ENCODE assay signal across 19 cellular contexts in genomic region chr2:13581471-13581870, GRCh38.
DNase-seq lines count a peak whose midpoint lies in the region; ATAC-seq, FAIRE-seq and TF ChIP-seq lines count a peak whose summit lies in the region.
"Had no signal": no experiment of that assay in that cellular context is flagged by ENCODE, and none has a peak within 500 bp of the region (broad histone marks: within the 10 kb centered on the region; RNA-seq: fewer than 3 reads in every experiment).

No MANE protein-coding gene starts in this region.

- no peak overlapping the region for H4K5ac ChIP-seq in H1 (ENCODE audit: insufficient read length, low read depth, low read length)

- H3K4me1 ChIP-seq in H1 (replicated peaks in 1 of 4; ENCODE audit: control insufficient read depth in 3 of 4, insufficient read depth in 4 of 4, low read length in 3 of 4) = no peaks in the 10 kb centered on the region
- H3K4me1 ChIP-seq: upper lobe of right lung had no signal

- no peak overlapping the region for H3K27ac ChIP-seq in H1 (ENCODE audit: low read depth, low read length)
- H3K27ac ChIP-seq: upper lobe of right lung had no signal

- no peak for TF ChIP-seq EP300 in H1 (IDR thresholded peaks at IDR 0.05; ENCODE audit: borderline replicate concordance in 1 of 2, low read depth in 2 of 2, low read length in 2 of 2)

- H3K79me1 ChIP-seq in H1 (ENCODE audit: low read depth, low read length) = no peaks in the 10 kb centered on the region

- H3K14ac ChIP-seq in H1 (ENCODE audit: insufficient read length) = no peak overlapping the region

- no peak overlapping the region for H2BK12ac ChIP-seq in H1 (ENCODE audit: low read depth, low read length)

- H2AFZ ChIP-seq in H1 (ENCODE audit: low read length) = no peak overlapping the region

- 90% methylated on average over 10 of the region's 10 CpGs; no CpG with 5 or more reads in 1 of the 2 experiments for WGBS in H1 (ENCODE audit: extremely low coverage in 1 of 2, insufficient coverage in 1 of 2, insufficient read length in 1 of 2, insufficient replicate concordance in 2 of 2, low coverage in 1 of 2, low lambda C conversion rate in 2 of 2, missing lambda C conversion rate in 1 of 2), 2 experiments

- no peak overlapping the region for H4K91ac ChIP-seq in H1 (replicated peaks; ENCODE audit: insufficient read length, low read length)

- TF ChIP-seq CTCF in H1 (IDR thresholded peaks at IDR 0.05; ENCODE audit: control extremely low read depth in 1 of 3, insufficient read depth in 1 of 3, low read depth in 1 of 3, low read length in 3 of 3) (peak; percentile 36 to 73 (median 50)), neural crest cell (conservative IDR thresholded peaks at IDR 0.05) (peak; percentile 39)

- no peak overlapping the region for H2AK5ac ChIP-seq in H1 (ENCODE audit: low read depth, low read length)

- H4K8ac ChIP-seq in H1 (ENCODE audit: extremely low read depth, insufficient read depth, low read length) = no peak overlapping the region

- H3K23me2 ChIP-seq in H1 (ENCODE audit: low read depth, low read length) = no peaks in the 10 kb centered on the region

- FAIRE-seq in H1 (lab: Jason Lieb, UNC) = no peak
- FAIRE-seq: endometrium, frontal cortex had no signal

- H3K9me3 Mint-ChIP-seq in neural crest cell = no peaks in the 10 kb centered on the region
- H3K9me3 Mint-ChIP-seq in activated T-cell treated with anti-CD3 and anti-CD28 coated beads, Interleukin-2, amount 50 U/mL, for 24 hours = peaks cover 4% of the 10 kb centered on the region
- H3K9me3 Mint-ChIP-seq: nephron had no signal

- no peak overlapping the region for H3K4me2 ChIP-seq in H1 (ENCODE audit: insufficient read depth in 1 of 2, low read depth in 2 of 2, low read length in 2 of 2)

- no peak overlapping the region for H3K23ac ChIP-seq in H1 (ENCODE audit: insufficient read length)

- no peak overlapping the region for H2BK5ac ChIP-seq in H1 (ENCODE audit: low read depth, low read length)

- no peak overlapping the region for H2BK20ac ChIP-seq in H1 (ENCODE audit: low read length)

- DNase-seq in DMS 273 (lab: John Stamatoyannopoulos, UW; ENCODE audit: unreplicated experiment) (peak; percentile 44), DMS 273 treated with DMSO at 0.1 percent for 48 hours (lab: John Stamatoyannopoulos, UW) (no peak), NCI-H69 (lab: John Stamatoyannopoulos, UW) (peak; percentile 3), H1 (ENCODE audit: low read depth in 1 of 2, low spot score in 2 of 2) (peak in 1 of 2 experiments; percentile 70), neural crest cell (ENCODE audit: low read depth, low spot score) (peak; percentile 25), H7 (no peak)
- DNase-seq in activated T-cell treated with anti-CD3 and anti-CD28 coated beads, Interleukin-2, amount 50 U/mL, for 24 hours = no peak
- DNase-seq: 8988T; GOT3; NCI-H1436; NCI-H345; stimulated activated naive CD4-positive, alpha-beta T cell; upper lobe of right lung had no signal

- peak; percentile 54 to 69 for TF ChIP-seq RAD21 in H1 (IDR thresholded peaks at IDR 0.05 in 1 of 2, conservative IDR thresholded peaks at IDR 0.05 in 1 of 2; ENCODE audit: low read depth in 2 of 2, low read length in 2 of 2)

- H4K20me1 ChIP-seq in H1 (replicated peaks in 1 of 2; ENCODE audit: control insufficient read depth in 1 of 2, insufficient read depth in 2 of 2, low read length in 2 of 2) = no peaks in the 10 kb centered on the region

- H3K27me3 ChIP-seq in H1 (replicated peaks in 1 of 4; ENCODE audit: control insufficient read depth in 3 of 4, extremely low read depth in 1 of 4, insufficient read depth in 3 of 4, low read length in 3 of 4) (no peaks in the 10 kb centered on the region), H7 (ENCODE audit: control insufficient read depth, insufficient read depth, low read length) (no peaks in the 10 kb centered on the region)
- H3K27me3 ChIP-seq: upper lobe of right lung had no signal

- H3K79me2 ChIP-seq in H1 (ENCODE audit: control insufficient read depth in 1 of 2, insufficient read depth in 2 of 2, low read length in 2 of 2) = no peaks in the 10 kb centered on the region

- H2BK15ac ChIP-seq in H1 (ENCODE audit: low read length) = no peak overlapping the region

- ATAC-seq in GM21723 (IDR thresholded peaks at IDR 0.05; ENCODE audit: unreplicated experiment) = no peak
- ATAC-seq: upper lobe of right lung had no signal

- CTCF ChIA-PET in H1 (lab: Charles Lee; ENCODE audit: partially characterized antibody) = interaction anchor here (0.6 to 1.3 kb wide), 13 partner anchors 9 to 998 kb away, joined by 3 to 6 read pairs (median 3); no protein-coding TSS in a partner anchor

- no peak overlapping the region for H3K56ac ChIP-seq in H1 (replicated peaks; ENCODE audit: insufficient read length, low read depth, low read length)

- TF ChIP-seq POLR2A in H1 (IDR thresholded peaks at IDR 0.05; ENCODE audit: control extremely low read depth in 1 of 2, low read depth in 2 of 2, low read length in 2 of 2) = no peak

- H3K27ac Mint-ChIP-seq in neural crest cell (ENCODE audit: unreplicated experiment) = no peak overlapping the region
- H3K27ac Mint-ChIP-seq in activated T-cell treated with anti-CD3 and anti-CD28 coated beads, Interleukin-2, amount 50 U/mL, for 24 hours = no peak overlapping the region
- H3K27ac Mint-ChIP-seq: CD14-positive monocyte, nephron had no signal

- H3K9ac ChIP-seq in H1 (replicated peaks in 1 of 4; ENCODE audit: extremely low read depth in 1 of 4, low read depth in 3 of 4, low read length in 3 of 4) = no peak overlapping the region

- no peaks in the 10 kb centered on the region for H3K4me1 Mint-ChIP-seq in neural crest cell
- H3K4me1 Mint-ChIP-seq in activated T-cell treated with anti-CD3 and anti-CD28 coated beads, Interleukin-2, amount 50 U/mL, for 24 hours (ENCODE audit: low read depth) = no peaks in the 10 kb centered on the region
- H3K4me1 Mint-ChIP-seq: CD14-positive monocyte, nephron had no signal

- no peak overlapping the region for H3K4ac ChIP-seq in H1 (replicated peaks; ENCODE audit: insufficient read length, low read depth, low read length)

- no peak overlapping the region for H3K4me3 Mint-ChIP-seq in neural crest cell
- no peak overlapping the region for H3K4me3 Mint-ChIP-seq in activated T-cell treated with anti-CD3 and anti-CD28 coated beads, Interleukin-2, amount 50 U/mL, for 24 hours
- H3K4me3 Mint-ChIP-seq: CD14-positive monocyte, nephron had no signal

- no peak overlapping the region for H3K4me3 ChIP-seq in H1 (ENCODE audit: extremely low read depth in 1 of 4, insufficient read depth in 2 of 4, low read depth in 3 of 4, low read length in 4 of 4)
- no peak overlapping the region for H3K4me3 ChIP-seq in H7 (ENCODE audit: insufficient read depth, low read depth, low read length)
- H3K4me3 ChIP-seq: lung, upper lobe of right lung had no signal

- peaks cover 8% of the 10 kb centered on the region for H3K27me3 Mint-ChIP-seq in neural crest cell (ENCODE audit: low read depth)
- no peaks in the 10 kb centered on the region for H3K27me3 Mint-ChIP-seq in activated T-cell treated with anti-CD3 and anti-CD28 coated beads, Interleukin-2, amount 50 U/mL, for 24 hours

- no peaks in the 10 kb centered on the region for H3K36me3 ChIP-seq in H1 (ENCODE audit: control insufficient read depth in 2 of 4, insufficient read depth in 4 of 4, low read length in 3 of 4)
- no peaks in the 10 kb centered on the region for H3K36me3 ChIP-seq in H7 (replicated peaks; ENCODE audit: control insufficient read depth, insufficient read depth, low read length)
- H3K36me3 ChIP-seq: upper lobe of right lung had no signal

- no peaks in the 10 kb centered on the region for H3K9me3 ChIP-seq in H1 (ENCODE audit: insufficient read depth in 2 of 2, low read depth in 1 of 2, low read length in 1 of 2)
- H3K9me3 ChIP-seq: upper lobe of right lung had no signal

- POLR2A ChIA-PET in H1 (lab: Charles Lee; ENCODE audit: partially characterized antibody) = no interaction called here

- no peak overlapping the region for H2BK120ac ChIP-seq in H1 (replicated peaks; ENCODE audit: low read depth, low read length)

- no peak overlapping the region for H3K18ac ChIP-seq in H1 (ENCODE audit: extremely low read depth, low read length)

- H3K36me3 Mint-ChIP-seq in neural crest cell (ENCODE audit: low read depth) = no peaks in the 10 kb centered on the region
- no peaks in the 10 kb centered on the region for H3K36me3 Mint-ChIP-seq in activated T-cell treated with anti-CD3 and anti-CD28 coated beads, Interleukin-2, amount 50 U/mL, for 24 hours (ENCODE audit: low read depth)
- H3K36me3 Mint-ChIP-seq: CD14-positive monocyte had no signal

TF ChIP-seq in H1, 55 proteins besides CTCF, POLR2A, EP300 and RAD21:
- TF ChIP-seq KDM1A (IDR thresholded peaks at IDR 0.05; ENCODE audit: borderline replicate concordance, low read length) = no peak
- no peak for TF ChIP-seq SUZ12 (IDR thresholded peaks at IDR 0.05; ENCODE audit: low read length)
- no peak for TF ChIP-seq SIX5 (IDR thresholded peaks at IDR 0.05; ENCODE audit: low read depth, low read length)
- no peak for TF ChIP-seq SP4 (IDR thresholded peaks at IDR 0.05; ENCODE audit: low read length)
- no peak for TF ChIP-seq RNF2 (IDR thresholded peaks at IDR 0.05; ENCODE audit: borderline replicate concordance, low read depth, low read length, missing control alignments, poor library complexity, severe bottlenecking)
- TF ChIP-seq NANOG (IDR thresholded peaks at IDR 0.05; ENCODE audit: insufficient read depth, low read depth, low read length, poor library complexity, severe bottlenecking) = no peak
- no peak for TF ChIP-seq POLR2AphosphoS5 (IDR thresholded peaks at IDR 0.05; ENCODE audit: low read depth, low read length)
- no peak for TF ChIP-seq SRF (IDR thresholded peaks at IDR 0.05; ENCODE audit: low read depth, low read length)
- no peak for TF ChIP-seq GTF2F1 (IDR thresholded peaks at IDR 0.05; ENCODE audit: borderline replicate concordance, low read depth, low read length)
- TF ChIP-seq RFX5 (IDR thresholded peaks at IDR 0.05; ENCODE audit: borderline replicate concordance, low read depth, low read length) = no peak
- no peak for TF ChIP-seq RBBP5 (IDR thresholded peaks at IDR 0.05; ENCODE audit: borderline replicate concordance, low read depth, low read length)
- no peak for TF ChIP-seq SIRT6 (IDR thresholded peaks at IDR 0.05; ENCODE audit: low read length)
- no peak for TF ChIP-seq ZNF274 (IDR thresholded peaks at IDR 0.05; ENCODE audit: borderline replicate concordance, extremely low read depth, low read length)
- TF ChIP-seq KDM5A (IDR thresholded peaks at IDR 0.05; ENCODE audit: low read length) = no peak
- TF ChIP-seq JUN (IDR thresholded peaks at IDR 0.05; ENCODE audit: low read depth, low read length) = no peak
- no peak for TF ChIP-seq SIN3A (conservative IDR thresholded peaks at IDR 0.05 in 1 of 2, IDR thresholded peaks at IDR 0.05 in 1 of 2; ENCODE audit: low read depth in 1 of 2, low read length in 2 of 2)
- no peak for TF ChIP-seq CTBP2 (IDR thresholded peaks at IDR 0.05; ENCODE audit: borderline replicate concordance, insufficient read depth, insufficient read length, low read length)

Comparison
In these comparisons a context has a peak if more than half of its experiments do, and no peak if none do; other contexts are left out.
1. DNase-seq: peak in DMS 273 (single experiment), NCI-H69 (single experiment) and neural crest cell (single experiment); none in DMS 273 treated with DMSO at 0.1 percent for 48 hours (single experiment), H7 (single experiment) and activated T-cell treated with anti-CD3 and anti-CD28 coated beads, Interleukin-2, amount 50 U/mL, for 24 hours (single experiment).